In the genomic region with DNA sequence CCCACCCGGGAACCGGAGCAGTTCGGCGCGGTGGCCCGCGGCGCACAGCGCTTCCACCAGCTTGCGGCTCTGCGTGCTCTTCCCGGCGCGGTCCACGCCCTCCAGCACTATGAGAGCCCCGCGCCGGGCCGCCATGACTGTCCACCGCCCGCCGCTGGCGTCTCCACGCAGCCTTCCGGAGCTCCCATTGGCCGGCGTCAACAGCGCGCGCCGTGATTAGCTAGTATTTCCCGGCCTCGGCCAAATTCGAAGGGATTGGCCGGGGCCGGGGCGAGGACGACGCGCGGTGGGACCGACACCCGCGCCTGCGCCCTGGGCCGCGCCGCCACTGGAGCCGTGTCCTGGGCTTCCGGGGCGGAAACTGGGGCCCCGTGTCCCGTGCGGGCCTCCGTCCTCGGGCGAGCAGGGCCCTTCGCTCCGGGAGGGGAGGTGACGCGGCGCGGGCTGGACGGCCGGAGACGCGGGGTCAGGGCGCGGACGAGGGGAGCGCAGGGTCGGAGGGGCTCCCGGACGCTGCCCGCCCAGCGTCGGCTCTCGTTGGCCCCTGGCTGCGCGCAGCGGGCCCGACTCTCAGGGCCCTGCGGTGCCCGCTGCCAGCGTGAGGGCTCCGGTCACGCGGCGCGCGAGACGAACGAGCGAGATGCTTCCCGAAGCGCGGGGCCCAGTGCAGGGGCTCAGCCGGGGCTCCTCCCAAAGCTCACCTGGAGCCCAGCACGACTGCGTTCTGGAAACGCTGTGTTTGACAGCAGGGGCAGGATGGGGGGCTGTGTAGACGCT, we compare ENCODE assay signal across 1 cellular context.
TF ChIP-seq lines count a peak whose summit lies in the region.

A gene with protein sequence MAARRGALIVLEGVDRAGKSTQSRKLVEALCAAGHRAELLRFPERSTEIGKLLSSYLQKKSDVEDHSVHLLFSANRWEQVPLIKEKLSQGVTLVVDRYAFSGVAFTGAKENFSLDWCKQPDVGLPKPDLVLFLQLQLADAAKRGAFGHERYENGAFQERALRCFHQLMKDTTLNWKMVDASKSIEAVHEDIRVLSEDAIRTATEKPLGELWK (minus strand): TSS at position 167 of the 777 bp plus-strand sequence. CDS start 32 bp downstream, at position 135.

TF ChIP-seq in K562, 482 proteins besides CTCF, POLR2A, EP300 and RAD21 (continued from another document and continues in another):
- TF ChIP-seq, protein P1, sequence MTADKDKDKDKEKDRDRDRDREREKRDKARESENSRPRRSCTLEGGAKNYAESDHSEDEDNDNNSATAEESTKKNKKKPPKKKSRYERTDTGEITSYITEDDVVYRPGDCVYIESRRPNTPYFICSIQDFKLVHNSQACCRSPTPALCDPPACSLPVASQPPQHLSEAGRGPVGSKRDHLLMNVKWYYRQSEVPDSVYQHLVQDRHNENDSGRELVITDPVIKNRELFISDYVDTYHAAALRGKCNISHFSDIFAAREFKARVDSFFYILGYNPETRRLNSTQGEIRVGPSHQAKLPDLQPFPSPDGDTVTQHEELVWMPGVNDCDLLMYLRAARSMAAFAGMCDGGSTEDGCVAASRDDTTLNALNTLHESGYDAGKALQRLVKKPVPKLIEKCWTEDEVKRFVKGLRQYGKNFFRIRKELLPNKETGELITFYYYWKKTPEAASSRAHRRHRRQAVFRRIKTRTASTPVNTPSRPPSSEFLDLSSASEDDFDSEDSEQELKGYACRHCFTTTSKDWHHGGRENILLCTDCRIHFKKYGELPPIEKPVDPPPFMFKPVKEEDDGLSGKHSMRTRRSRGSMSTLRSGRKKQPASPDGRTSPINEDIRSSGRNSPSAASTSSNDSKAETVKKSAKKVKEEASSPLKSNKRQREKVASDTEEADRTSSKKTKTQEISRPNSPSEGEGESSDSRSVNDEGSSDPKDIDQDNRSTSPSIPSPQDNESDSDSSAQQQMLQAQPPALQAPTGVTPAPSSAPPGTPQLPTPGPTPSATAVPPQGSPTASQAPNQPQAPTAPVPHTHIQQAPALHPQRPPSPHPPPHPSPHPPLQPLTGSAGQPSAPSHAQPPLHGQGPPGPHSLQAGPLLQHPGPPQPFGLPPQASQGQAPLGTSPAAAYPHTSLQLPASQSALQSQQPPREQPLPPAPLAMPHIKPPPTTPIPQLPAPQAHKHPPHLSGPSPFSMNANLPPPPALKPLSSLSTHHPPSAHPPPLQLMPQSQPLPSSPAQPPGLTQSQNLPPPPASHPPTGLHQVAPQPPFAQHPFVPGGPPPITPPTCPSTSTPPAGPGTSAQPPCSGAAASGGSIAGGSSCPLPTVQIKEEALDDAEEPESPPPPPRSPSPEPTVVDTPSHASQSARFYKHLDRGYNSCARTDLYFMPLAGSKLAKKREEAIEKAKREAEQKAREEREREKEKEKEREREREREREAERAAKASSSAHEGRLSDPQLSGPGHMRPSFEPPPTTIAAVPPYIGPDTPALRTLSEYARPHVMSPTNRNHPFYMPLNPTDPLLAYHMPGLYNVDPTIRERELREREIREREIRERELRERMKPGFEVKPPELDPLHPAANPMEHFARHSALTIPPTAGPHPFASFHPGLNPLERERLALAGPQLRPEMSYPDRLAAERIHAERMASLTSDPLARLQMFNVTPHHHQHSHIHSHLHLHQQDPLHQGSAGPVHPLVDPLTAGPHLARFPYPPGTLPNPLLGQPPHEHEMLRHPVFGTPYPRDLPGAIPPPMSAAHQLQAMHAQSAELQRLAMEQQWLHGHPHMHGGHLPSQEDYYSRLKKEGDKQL (CRISPR knock-in tag; IDR thresholded peaks at IDR 0.05; ENCODE audit: borderline replicate concordance), result 0 out of 2 replicates have a peak, but pooled peaks have one; percentile 47
- TF ChIP-seq RBFOX2 (IDR thresholded peaks at IDR 0.05; ENCODE audit: low read depth, low read length), result peak; percentile 94
- no peak for TF ChIP-seq ZC3H8 (IDR thresholded peaks at IDR 0.05)
- no peak for TF ChIP-seq CBFB (CRISPR knock-in tag; IDR thresholded peaks at IDR 0.05)
- TF ChIP-seq SREBF2 (CRISPR knock-in tag; IDR thresholded peaks at IDR 0.05), result no peak
- TF ChIP-seq YBX1 (IDR thresholded peaks at IDR 0.05), result no peak
- no peak; a peak in 1 of 4 replicates for TF ChIP-seq SIX5 (IDR thresholded peaks at IDR 0.05; ENCODE audit: borderline replicate concordance in 1 of 2, insufficient read depth in 1 of 2, low read depth in 1 of 2, low read length in 2 of 2)
- peak; percentile 49; the same call in 1 of the 2 replicates for TF ChIP-seq CHD2 (IDR thresholded peaks at IDR 0.05; ENCODE audit: low read depth, low read length)
- TF ChIP-seq ZFX (CRISPR knock-in tag; IDR thresholded peaks at IDR 0.05), result peak; percentile 84
- TF ChIP-seq MIER1 (IDR thresholded peaks at IDR 0.05; ENCODE audit: low read depth), result no peak
- TF ChIP-seq SREBF1 (IDR thresholded peaks at IDR 0.05; ENCODE audit: borderline replicate concordance, low read depth, low read length), result no peak
- TF ChIP-seq, protein P2, sequence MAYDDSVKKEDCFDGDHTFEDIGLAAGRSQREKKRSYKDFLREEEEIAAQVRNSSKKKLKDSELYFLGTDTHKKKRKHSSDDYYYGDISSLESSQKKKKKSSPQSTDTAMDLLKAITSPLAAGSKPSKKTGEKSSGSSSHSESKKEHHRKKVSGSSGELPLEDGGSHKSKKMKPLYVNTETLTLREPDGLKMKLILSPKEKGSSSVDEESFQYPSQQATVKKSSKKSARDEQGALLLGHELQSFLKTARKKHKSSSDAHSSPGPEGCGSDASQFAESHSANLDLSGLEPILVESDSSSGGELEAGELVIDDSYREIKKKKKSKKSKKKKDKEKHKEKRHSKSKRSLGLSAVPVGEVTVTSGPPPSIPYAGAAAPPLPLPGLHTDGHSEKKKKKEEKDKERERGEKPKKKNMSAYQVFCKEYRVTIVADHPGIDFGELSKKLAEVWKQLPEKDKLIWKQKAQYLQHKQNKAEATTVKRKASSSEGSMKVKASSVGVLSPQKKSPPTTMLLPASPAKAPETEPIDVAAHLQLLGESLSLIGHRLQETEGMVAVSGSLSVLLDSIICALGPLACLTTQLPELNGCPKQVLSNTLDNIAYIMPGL (CRISPR knock-in tag; IDR thresholded peaks at IDR 0.05), result no peak
- TF ChIP-seq ZNF707 (CRISPR knock-in tag; conservative IDR thresholded peaks at IDR 0.05), result no peak
- TF ChIP-seq TFAM (CRISPR knock-in tag; conservative IDR thresholded peaks at IDR 0.05), result no peak
- peak; percentile 55; the same call in 1 of the 2 replicates for TF ChIP-seq GATAD2B (IDR thresholded peaks at IDR 0.05; ENCODE audit: borderline replicate concordance)
- TF ChIP-seq, protein P3, sequence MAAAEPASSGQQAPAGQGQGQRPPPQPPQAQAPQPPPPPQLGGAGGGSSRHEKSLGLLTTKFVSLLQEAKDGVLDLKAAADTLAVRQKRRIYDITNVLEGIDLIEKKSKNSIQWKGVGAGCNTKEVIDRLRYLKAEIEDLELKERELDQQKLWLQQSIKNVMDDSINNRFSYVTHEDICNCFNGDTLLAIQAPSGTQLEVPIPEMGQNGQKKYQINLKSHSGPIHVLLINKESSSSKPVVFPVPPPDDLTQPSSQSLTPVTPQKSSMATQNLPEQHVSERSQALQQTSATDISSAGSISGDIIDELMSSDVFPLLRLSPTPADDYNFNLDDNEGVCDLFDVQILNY (CRISPR knock-in tag; IDR thresholded peaks at IDR 0.05), result no peak
- no peak for TF ChIP-seq GTF2A2 (tag; IDR thresholded peaks at IDR 0.05)
- TF ChIP-seq XRCC3 (IDR thresholded peaks at IDR 0.05), result no peak
- 0 out of 2 replicates have a peak, but pooled peaks have one; percentile 14 for TF ChIP-seq KLF13 (tag; IDR thresholded peaks at IDR 0.05; ENCODE audit: borderline replicate concordance, low read depth)
- TF ChIP-seq NCOR1 (IDR thresholded peaks at IDR 0.05), result 0 out of 2 replicates have a peak, but pooled peaks have one; percentile 3
- TF ChIP-seq, protein P4, sequence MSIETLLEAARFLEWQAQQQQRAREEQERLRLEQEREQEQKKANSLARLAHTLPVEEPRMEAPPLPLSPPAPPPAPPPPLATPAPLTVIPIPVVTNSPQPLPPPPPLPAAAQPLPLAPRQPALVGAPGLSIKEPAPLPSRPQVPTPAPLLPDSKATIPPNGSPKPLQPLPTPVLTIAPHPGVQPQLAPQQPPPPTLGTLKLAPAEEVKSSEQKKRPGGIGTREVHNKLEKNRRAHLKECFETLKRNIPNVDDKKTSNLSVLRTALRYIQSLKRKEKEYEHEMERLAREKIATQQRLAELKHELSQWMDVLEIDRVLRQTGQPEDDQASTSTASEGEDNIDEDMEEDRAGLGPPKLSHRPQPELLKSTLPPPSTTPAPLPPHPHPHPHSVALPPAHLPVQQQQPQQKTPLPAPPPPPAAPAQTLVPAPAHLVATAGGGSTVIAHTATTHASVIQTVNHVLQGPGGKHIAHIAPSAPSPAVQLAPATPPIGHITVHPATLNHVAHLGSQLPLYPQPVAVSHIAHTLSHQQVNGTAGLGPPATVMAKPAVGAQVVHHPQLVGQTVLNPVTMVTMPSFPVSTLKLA (conservative IDR thresholded peaks at IDR 0.05), result peak in 1 of 2 experiments; percentile 76; a peak in 3 of 4 replicates
- TF ChIP-seq, protein P5, sequence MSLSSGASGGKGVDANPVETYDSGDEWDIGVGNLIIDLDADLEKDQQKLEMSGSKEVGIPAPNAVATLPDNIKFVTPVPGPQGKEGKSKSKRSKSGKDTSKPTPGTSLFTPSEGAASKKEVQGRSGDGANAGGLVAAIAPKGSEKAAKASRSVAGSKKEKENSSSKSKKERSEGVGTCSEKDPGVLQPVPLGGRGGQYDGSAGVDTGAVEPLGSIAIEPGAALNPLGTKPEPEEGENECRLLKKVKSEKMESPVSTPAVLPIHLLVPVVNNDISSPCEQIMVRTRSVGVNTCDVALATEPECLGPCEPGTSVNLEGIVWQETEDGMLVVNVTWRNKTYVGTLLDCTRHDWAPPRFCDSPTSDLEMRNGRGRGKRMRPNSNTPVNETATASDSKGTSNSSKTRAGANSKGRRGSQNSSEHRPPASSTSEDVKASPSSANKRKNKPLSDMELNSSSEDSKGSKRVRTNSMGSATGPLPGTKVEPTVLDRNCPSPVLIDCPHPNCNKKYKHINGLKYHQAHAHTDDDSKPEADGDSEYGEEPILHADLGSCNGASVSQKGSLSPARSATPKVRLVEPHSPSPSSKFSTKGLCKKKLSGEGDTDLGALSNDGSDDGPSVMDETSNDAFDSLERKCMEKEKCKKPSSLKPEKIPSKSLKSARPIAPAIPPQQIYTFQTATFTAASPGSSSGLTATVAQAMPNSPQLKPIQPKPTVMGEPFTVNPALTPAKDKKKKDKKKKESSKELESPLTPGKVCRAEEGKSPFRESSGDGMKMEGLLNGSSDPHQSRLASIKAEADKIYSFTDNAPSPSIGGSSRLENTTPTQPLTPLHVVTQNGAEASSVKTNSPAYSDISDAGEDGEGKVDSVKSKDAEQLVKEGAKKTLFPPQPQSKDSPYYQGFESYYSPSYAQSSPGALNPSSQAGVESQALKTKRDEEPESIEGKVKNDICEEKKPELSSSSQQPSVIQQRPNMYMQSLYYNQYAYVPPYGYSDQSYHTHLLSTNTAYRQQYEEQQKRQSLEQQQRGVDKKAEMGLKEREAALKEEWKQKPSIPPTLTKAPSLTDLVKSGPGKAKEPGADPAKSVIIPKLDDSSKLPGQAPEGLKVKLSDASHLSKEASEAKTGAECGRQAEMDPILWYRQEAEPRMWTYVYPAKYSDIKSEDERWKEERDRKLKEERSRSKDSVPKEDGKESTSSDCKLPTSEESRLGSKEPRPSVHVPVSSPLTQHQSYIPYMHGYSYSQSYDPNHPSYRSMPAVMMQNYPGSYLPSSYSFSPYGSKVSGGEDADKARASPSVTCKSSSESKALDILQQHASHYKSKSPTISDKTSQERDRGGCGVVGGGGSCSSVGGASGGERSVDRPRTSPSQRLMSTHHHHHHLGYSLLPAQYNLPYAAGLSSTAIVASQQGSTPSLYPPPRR (CRISPR knock-in tag; IDR thresholded peaks at IDR 0.05; ENCODE audit: borderline replicate concordance), result no peak
- peak; percentile 61 for TF ChIP-seq SUPT5H (IDR thresholded peaks at IDR 0.05)
- 0 out of 2 replicates have a peak, but pooled peaks have one; percentile 79 for TF ChIP-seq ETV5 (CRISPR knock-in tag; IDR thresholded peaks at IDR 0.05; ENCODE audit: low read depth)
- TF ChIP-seq BCOR (IDR thresholded peaks at IDR 0.05), result no peak
- TF ChIP-seq, protein P6, sequence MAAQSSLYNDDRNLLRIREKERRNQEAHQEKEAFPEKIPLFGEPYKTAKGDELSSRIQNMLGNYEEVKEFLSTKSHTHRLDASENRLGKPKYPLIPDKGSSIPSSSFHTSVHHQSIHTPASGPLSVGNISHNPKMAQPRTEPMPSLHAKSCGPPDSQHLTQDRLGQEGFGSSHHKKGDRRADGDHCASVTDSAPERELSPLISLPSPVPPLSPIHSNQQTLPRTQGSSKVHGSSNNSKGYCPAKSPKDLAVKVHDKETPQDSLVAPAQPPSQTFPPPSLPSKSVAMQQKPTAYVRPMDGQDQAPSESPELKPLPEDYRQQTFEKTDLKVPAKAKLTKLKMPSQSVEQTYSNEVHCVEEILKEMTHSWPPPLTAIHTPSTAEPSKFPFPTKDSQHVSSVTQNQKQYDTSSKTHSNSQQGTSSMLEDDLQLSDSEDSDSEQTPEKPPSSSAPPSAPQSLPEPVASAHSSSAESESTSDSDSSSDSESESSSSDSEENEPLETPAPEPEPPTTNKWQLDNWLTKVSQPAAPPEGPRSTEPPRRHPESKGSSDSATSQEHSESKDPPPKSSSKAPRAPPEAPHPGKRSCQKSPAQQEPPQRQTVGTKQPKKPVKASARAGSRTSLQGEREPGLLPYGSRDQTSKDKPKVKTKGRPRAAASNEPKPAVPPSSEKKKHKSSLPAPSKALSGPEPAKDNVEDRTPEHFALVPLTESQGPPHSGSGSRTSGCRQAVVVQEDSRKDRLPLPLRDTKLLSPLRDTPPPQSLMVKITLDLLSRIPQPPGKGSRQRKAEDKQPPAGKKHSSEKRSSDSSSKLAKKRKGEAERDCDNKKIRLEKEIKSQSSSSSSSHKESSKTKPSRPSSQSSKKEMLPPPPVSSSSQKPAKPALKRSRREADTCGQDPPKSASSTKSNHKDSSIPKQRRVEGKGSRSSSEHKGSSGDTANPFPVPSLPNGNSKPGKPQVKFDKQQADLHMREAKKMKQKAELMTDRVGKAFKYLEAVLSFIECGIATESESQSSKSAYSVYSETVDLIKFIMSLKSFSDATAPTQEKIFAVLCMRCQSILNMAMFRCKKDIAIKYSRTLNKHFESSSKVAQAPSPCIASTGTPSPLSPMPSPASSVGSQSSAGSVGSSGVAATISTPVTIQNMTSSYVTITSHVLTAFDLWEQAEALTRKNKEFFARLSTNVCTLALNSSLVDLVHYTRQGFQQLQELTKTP (IDR thresholded peaks at IDR 0.05; ENCODE audit: low read depth in 1 of 2, partially characterized antibody in 2 of 2), result no peak
- no peak for TF ChIP-seq ZNF217 (CRISPR knock-in tag; IDR thresholded peaks at IDR 0.05)
- TF ChIP-seq FOXK2 (conservative IDR thresholded peaks at IDR 0.05 in 1 of 2, IDR thresholded peaks at IDR 0.05 in 1 of 2; ENCODE audit: low read depth in 2 of 2), result peak in 1 of 2 experiments; percentile 57; a peak in 2 of 4 replicates
- TF ChIP-seq ZNF354B (CRISPR knock-in tag; IDR thresholded peaks at IDR 0.05), result no peak
- TF ChIP-seq DACH1 (IDR thresholded peaks at IDR 0.05; ENCODE audit: partially characterized antibody), result no peak
